8 cellular contexts compared by ENCODE assay signal in the genomic region with DNA sequence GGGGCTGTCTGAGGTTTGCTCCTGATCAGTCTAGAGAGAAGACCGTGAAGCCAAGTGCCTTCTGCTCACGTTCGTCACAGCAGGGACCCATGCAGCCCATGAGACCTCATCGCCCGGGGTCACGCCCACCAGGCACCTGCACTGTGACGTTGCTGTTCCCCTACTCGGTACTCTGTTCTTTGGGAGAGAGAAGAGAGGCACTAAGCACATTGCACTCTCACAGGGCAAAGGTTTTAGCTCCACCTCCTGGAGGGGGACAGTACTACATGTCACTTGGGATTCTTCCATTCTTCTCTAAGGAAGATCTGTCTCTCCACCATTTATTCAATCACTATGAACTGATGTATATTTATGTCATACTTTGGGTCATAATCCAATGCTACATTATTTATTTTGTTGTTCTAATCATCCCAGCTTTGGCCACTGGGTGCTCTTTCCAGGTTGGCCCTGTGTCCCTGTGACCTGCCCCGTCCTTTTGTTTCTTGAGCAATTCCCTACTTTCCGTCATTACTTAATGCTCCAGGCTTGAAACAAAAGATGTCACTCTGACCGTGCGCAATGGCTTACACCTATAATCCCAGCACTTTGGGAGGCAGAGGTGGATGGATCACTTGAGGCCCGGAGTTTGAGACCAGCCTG. TPM values are rescaled to one million over a fixed set of nuclear protein-coding genes. Genes with fewer than 3 reads are reported as not detected.
DNase-seq lines count a peak whose midpoint lies in the region; ATAC-seq and TF ChIP-seq lines count a peak whose summit lies in the region.

No MANE protein-coding gene starts in this region.

- no peak overlapping the region for H3K4me3 ChIP-seq in fibroblast of villous mesenchyme (ENCODE audit: low read depth, low read length)
- H3K4me3 ChIP-seq in sigmoid colon, result no peak overlapping the region
- no peak overlapping the region for H3K4me3 ChIP-seq in ovary

- no peaks in the 10 kb centered on the region for H3K4me1 Mint-ChIP-seq in CD4-positive, alpha-beta T cell (ENCODE audit: low read depth)
- no peaks in the 10 kb centered on the region for H3K4me1 Mint-ChIP-seq in HFFc6 (ENCODE audit: low read depth)

- H3K27me3 Mint-ChIP-seq in CD4-positive, alpha-beta T cell, result peaks cover 44% of the 10 kb centered on the region
- peaks cover 20% of the 10 kb centered on the region for H3K27me3 Mint-ChIP-seq in HFFc6 (ENCODE audit: insufficient read depth)

- CTCF ChIA-PET in CD4-positive, alpha-beta T cell (lab: Charles Lee), result interaction anchor here (0.6 to 1.7 kb wide), 8 partner anchors 8 to 317 kb away, joined by 3 to 5 read pairs (median 4); no protein-coding TSS in a partner anchor

- H3K9me3 ChIP-seq in CD4-positive, alpha-beta T cell (ENCODE audit: control insufficient read depth, low read length), result no peaks in the 10 kb centered on the region
- no peaks in the 10 kb centered on the region for H3K9me3 ChIP-seq in sigmoid colon
- H3K9me3 ChIP-seq in ovary, result no peaks in the 10 kb centered on the region

- POLR2A ChIA-PET in CD4-positive, alpha-beta T cell (lab: Charles Lee), result no interaction called here

- TF ChIP-seq CTCF in CD4-positive, alpha-beta T cell (IDR thresholded peaks at IDR 0.05), result peak; percentile 79
- TF ChIP-seq CTCF in HFFc6 (IDR thresholded peaks at IDR 0.05) (peak; percentile 90), fibroblast of villous mesenchyme (IDR thresholded peaks at IDR 0.05; ENCODE audit: insufficient read depth, low read depth, low read length) (peak; percentile 84), sigmoid colon (IDR thresholded peaks at IDR 0.05) (peak; percentile 37 to 63 (median 60)), ovary (IDR thresholded peaks at IDR 0.05) (no peak)

- TF ChIP-seq POLR2A in sigmoid colon (IDR thresholded peaks at IDR 0.05), result no peak
- TF ChIP-seq POLR2A in ovary (IDR thresholded peaks at IDR 0.05), result no peak

- TF ChIP-seq EP300 in sigmoid colon (IDR thresholded peaks at IDR 0.05) (no peak), ovary (IDR thresholded peaks at IDR 0.05) (no peak)

- peak; percentile 97 for ATAC-seq in CD4-positive, alpha-beta T cell (ENCODE audit: poor library complexity)
- no peak for ATAC-seq in GM18867 (IDR thresholded peaks at IDR 0.05; ENCODE audit: unreplicated experiment)

- H3K36me3 ChIP-seq in sigmoid colon (no peaks in the 10 kb centered on the region), ovary (no peaks in the 10 kb centered on the region)

- intact Hi-C loops in CD4-positive, alpha-beta T cell (cut with DNase I, micrococcal nuclease), result loop anchor here (1.0 kb wide), 3 partner anchors 31 to 317 kb away; a partner anchor contains a TSS
- intact Hi-C loops in sigmoid colon (cut with DNase I), result loop anchor here (10.0 kb wide), 1 partner anchor 304 kb away; no protein-coding TSS in a partner anchor
- intact Hi-C loops in ovary (cut with DNase I), result no loop called here

- no peak overlapping the region for H3K4me3 Mint-ChIP-seq in CD4-positive, alpha-beta T cell
- no peak overlapping the region for H3K4me3 Mint-ChIP-seq in HFFc6

- no peaks in the 10 kb centered on the region for H3K27me3 ChIP-seq in CD4-positive, alpha-beta T cell (ENCODE audit: control insufficient read depth, insufficient read depth, low read length)
- H3K27me3 ChIP-seq in sigmoid colon (no peaks in the 10 kb centered on the region), ovary (no peaks in the 10 kb centered on the region)

- no peak overlapping the region for H3K27ac ChIP-seq in CD4-positive, alpha-beta T cell (ENCODE audit: low read depth, low read length)
- H3K27ac ChIP-seq in sigmoid colon, result no peak overlapping the region
- no peak overlapping the region for H3K27ac ChIP-seq in ovary

- H3K36me3 Mint-ChIP-seq in CD4-positive, alpha-beta T cell (ENCODE audit: low read depth), result no peaks in the 10 kb centered on the region
- no peaks in the 10 kb centered on the region for H3K36me3 Mint-ChIP-seq in HFFc6 (ENCODE audit: low read depth)

- peak; percentile 32 to 54 (median 44) for DNase-seq in CD4-positive, alpha-beta T cell
- DNase-seq in HFFc6 (peak; percentile 3), OCI-M1 (lab: John Stamatoyannopoulos, UW) (peak; percentile 84), activated T-cell treated with anti-CD3 and anti-CD28 coated beads for 4 hours (peak; percentile 49), fibroblast of villous mesenchyme (ENCODE audit: low read depth) (peak; percentile 37), sigmoid colon (no peak), ovary (no peak)

- WGBS in sigmoid colon, 2 donors, result 36 to 45% methylated on average over 13 of the region's 13 CpGs
- WGBS in ovary, 3 donors, result 51% methylated on average over 13 of the region's 13 CpGs

- H3K4me1 ChIP-seq in sigmoid colon (no peaks in the 10 kb centered on the region), ovary (ENCODE audit: insufficient read depth) (no peaks in the 10 kb centered on the region)

- H3K9me3 Mint-ChIP-seq in CD4-positive, alpha-beta T cell, result no peaks in the 10 kb centered on the region
- peaks cover 6% of the 10 kb centered on the region; the same call in 1 of the 2 replicates for H3K9me3 Mint-ChIP-seq in HFFc6

- no peak overlapping the region for H3K27ac Mint-ChIP-seq in CD4-positive, alpha-beta T cell
- H3K27ac Mint-ChIP-seq in HFFc6, result no peak overlapping the region

RNA-seq across cellular contexts. Expression of a gene that starts 31.4 kb away (rescaled TPM):
- total RNA-seq in CD4-positive, alpha-beta T cell, result 10 to 100 TPM; 26.7 to 29.0 TPM
- 10 to 100 TPM; 17.1 to 20.9 (median 18.6) TPM for total RNA-seq in HFFc6 (2021; fragmentation: NEBNext Ultra II Directional; extraction: Animal tissue kit (Norgen Biotek cat#: 25700))
- total RNA-seq in fibroblast of villous mesenchyme, result 3.5 and 5.2 TPM in 2 replicates
- 10 to 100 TPM; 21.8 to 34.5 (median 25.7) TPM for total RNA-seq in sigmoid colon
- polyA plus RNA-seq in sigmoid colon, result 10 to 100 TPM in 1 of 3 donors, 1 to 10 TPM in 2; 4.4 to 14.9 (median 5.4) TPM
- total RNA-seq in ovary, result 10 to 100 TPM; 15.9 to 52.1 (median 39.2) TPM
- polyA plus RNA-seq in ovary, result 10 to 100 TPM; 14.9 to 17.1 TPM

RNA-seq across cellular contexts. Expression of a gene that starts 36.6 kb away (rescaled TPM):
- 10 to 100 TPM; 14.9 to 16.9 TPM for total RNA-seq in CD4-positive, alpha-beta T cell
- total RNA-seq in HFFc6 (2021; fragmentation: NEBNext Ultra II Directional; extraction: Animal tissue kit (Norgen Biotek cat#: 25700)), result 10 to 100 TPM; 24.6 to 31.1 (median 26.8) TPM
- 19.3 and 22.0 TPM in 2 replicates for total RNA-seq in fibroblast of villous mesenchyme
- 10 to 100 TPM; 13.6 to 18.3 (median 15.0) TPM for total RNA-seq in sigmoid colon
- 10 to 100 TPM; 10.8 to 33.6 (median 11.6) TPM for polyA plus RNA-seq in sigmoid colon
- 10 to 100 TPM in 6 of 7 donors, 1 to 10 TPM in 1; 8.7 to 33.5 (median 28.6) TPM for total RNA-seq in ovary
- 10 to 100 TPM; 20.0 to 22.3 TPM for polyA plus RNA-seq in ovary

Comparison
In these comparisons a context has a peak if more than half of its experiments do, and no peak if none do; other contexts are left out.
1. DNase-seq: peak in CD4-positive, alpha-beta T cell (10 of 10), HFFc6 (single experiment), OCI-M1 (single experiment), activated T-cell treated with anti-CD3 and anti-CD28 coated beads for 4 hours (single experiment) and fibroblast of villous mesenchyme (single experiment); none in sigmoid colon (single experiment) and ovary (0 of 5).
2. CTCF ChIP-seq: peak in CD4-positive, alpha-beta T cell (single experiment), HFFc6 (single experiment), fibroblast of villous mesenchyme (single experiment) and sigmoid colon (4 of 4); none in ovary (0 of 3).
3. intact Hi-C loops: an anchor here in CD4-positive, alpha-beta T cell (1.0 kb wide) and sigmoid colon (10.0 kb wide); none called in ovary.